9 cellular contexts compared by ENCODE assay signal in genomic region chr4:1172971-1173757, GRCh38. TPM values are rescaled to one million over a fixed set of nuclear protein-coding genes. Genes with fewer than 3 reads are reported as not detected.
DNase-seq lines count a peak whose midpoint lies in the region; ATAC-seq and TF ChIP-seq lines count a peak whose summit lies in the region.
"Had no signal": no experiment of that assay in that cellular context is flagged by ENCODE, and none has a peak within 500 bp of the region (broad histone marks: within the 10 kb centered on the region; RNA-seq: fewer than 3 reads in every experiment).

No MANE protein-coding gene starts in this region.

- H3K36me3 ChIP-seq in hepatocyte (replicated peaks; ENCODE audit: insufficient read depth, low read depth) (no peaks in the 10 kb centered on the region), sigmoid colon (no peaks in the 10 kb centered on the region)
- H3K36me3 ChIP-seq: SJSA1 had no signal

- H2AFZ ChIP-seq in hepatocyte = no peak overlapping the region

- TF ChIP-seq CTCF in astrocyte of the spinal cord (IDR thresholded peaks at IDR 0.05; ENCODE audit: low read depth, low read length) = no peak
- TF ChIP-seq CTCF in hepatocyte (IDR thresholded peaks at IDR 0.05; ENCODE audit: poor library complexity) = no peak
- TF ChIP-seq CTCF in sigmoid colon (IDR thresholded peaks at IDR 0.05) = no peak

- H3K9me3 ChIP-seq in hepatocyte (ENCODE audit: low read depth) = no peaks in the 10 kb centered on the region
- H3K9me3 ChIP-seq in sigmoid colon = no peaks in the 10 kb centered on the region
- H3K9me3 ChIP-seq: SJSA1 had no signal

- H3K4me3 ChIP-seq in astrocyte of the spinal cord (ENCODE audit: low read depth, low read length) (no peak overlapping the region), hepatocyte (no peak overlapping the region), sigmoid colon (peak overlapping the region in 3 of 4 donors; percentile 7 to 53 (median 32))
- H3K4me3 ChIP-seq: SJSA1 had no signal

- peaks cover 12% of the 10 kb centered on the region for H3K79me2 ChIP-seq in hepatocyte

- H3K4me1 ChIP-seq in hepatocyte (ENCODE audit: insufficient read depth) = peaks cover 30% of the 10 kb centered on the region
- peaks cover 2 to 63% (median 38%) of the 10 kb centered on the region in 4 donors for H3K4me1 ChIP-seq in sigmoid colon
- H3K4me1 ChIP-seq: SJSA1 had no signal

- DNase-seq in EL = peak; percentile 37
- DNase-seq in astrocyte of the spinal cord (ENCODE audit: low read depth, low spot score) = peak; percentile 66
- peak; percentile 79 for DNase-seq in hepatocyte (ENCODE audit: low spot score)
- DNase-seq in sigmoid colon = peak; percentile 90

- H3K4me2 ChIP-seq in hepatocyte = peak overlapping the region; percentile 86

- H3K27me3 ChIP-seq in hepatocyte (peaks cover 25% of the 10 kb centered on the region), sigmoid colon (peaks cover 23 to 33% (median 28%) of the 10 kb centered on the region in 3 donors)

- peaks cover 8% of the 10 kb centered on the region for H4K20me1 ChIP-seq in hepatocyte (ENCODE audit: insufficient read depth, poor library complexity, severe bottlenecking)

- WGBS in hepatocyte (ENCODE audit: low lambda C conversion rate, missing lambda C conversion rate) = 43% methylated on average over 20 of the region's 20 CpGs
- whole genome bisulfite sequencing in sigmoid colon, 2 donors = 38 to 59% methylated on average over 20 of the region's 20 CpGs

- TF ChIP-seq EP300 in sigmoid colon (IDR thresholded peaks at IDR 0.05) = no peak

- ATAC-seq in HG03175 (IDR thresholded peaks at IDR 0.05; ENCODE audit: unreplicated experiment) = no peak
- no peak for ATAC-seq in GM21717 (IDR thresholded peaks at IDR 0.05; ENCODE audit: unreplicated experiment)
- no peak for ATAC-seq in GM19455 (IDR thresholded peaks at IDR 0.05; ENCODE audit: unreplicated experiment)
- ATAC-seq in GM19397 (IDR thresholded peaks at IDR 0.05; ENCODE audit: unreplicated experiment) = no peak

- in situ Hi-C loops in astrocyte of the spinal cord (cut with HindIII; ENCODE audit: low sequenced_read_pairs) = no loop called here

- H3K27ac ChIP-seq in hepatocyte (peak overlapping the region; percentile 89), sigmoid colon (peak overlapping the region; percentile 66 to 79 (median 72))
- H3K27ac ChIP-seq: SJSA1 had no signal

- intact Hi-C loops in sigmoid colon (cut with DNase I) = no loop called here

- no peaks in the 10 kb centered on the region for H3K9me2 ChIP-seq in hepatocyte (replicated peaks; ENCODE audit: insufficient read depth)

- TF ChIP-seq POLR2A in sigmoid colon (IDR thresholded peaks at IDR 0.05) = no peak

RNA-seq across cellular contexts. Expression of gene SPON2, which starts 0.8 kb away (rescaled TPM):
- total RNA-seq in hepatocyte (308 and 403 TPM in 2 replicates), sigmoid colon (100 to 1,000 TPM in 1 of 4 donors, 10 to 100 TPM in 3; 33.6 to 165 (median 79.8) TPM)
- polyA plus RNA-seq in hepatocyte (1,210 and 1,380 TPM in 2 replicates), sigmoid colon (10 to 100 TPM in 2 of 3 donors, 1 to 10 TPM in 1; 8.6 to 33.6 (median 25.2) TPM)

RNA-seq across cellular contexts. Expression of gene RNF212, which starts 59.8 kb away (rescaled TPM):
- 3.0 and 10.4 TPM in 2 replicates for total RNA-seq in hepatocyte
- polyA plus RNA-seq in hepatocyte = 8.4 and 12.0 TPM in 2 replicates
- 10 to 100 TPM in 1 of 4 donors, 1 to 10 TPM in 3; 3.1 to 12.8 (median 6.8) TPM for total RNA-seq in sigmoid colon
- 1 to 10 TPM in 1 of 3 donors, under 1 TPM in 1, not detected in 1; 0.60 to 3.4 TPM for polyA plus RNA-seq in sigmoid colon
- total RNA-seq: SJSA1 had no signal

Comparison
In these comparisons a context has a peak if more than half of its experiments do, and no peak if none do; other contexts are left out.
1. DNase-seq: peak in every context shown above with its lines; median percentile 90 in sigmoid colon; 79 in hepatocyte; 66 in astrocyte of the spinal cord; 37 in EL.
2. H3K4me3 ChIP-seq: peak in sigmoid colon (3 of 4); none in astrocyte of the spinal cord (single experiment) and hepatocyte (single experiment).